ENCODE assay signal across 15 cellular contexts in genomic region chr16:24288516-24288915, GRCh38. TPM values are rescaled to one million over a fixed set of nuclear protein-coding genes. Genes with fewer than 3 reads are reported as not detected.
DNase-seq lines count a peak whose midpoint lies in the region; ATAC-seq and TF ChIP-seq lines count a peak whose summit lies in the region.
"Had no signal": no experiment of that assay in that cellular context is flagged by ENCODE, and none has a peak within 500 bp of the region (broad histone marks: within the 10 kb centered on the region; RNA-seq: fewer than 3 reads in every experiment).

No MANE protein-coding gene starts in this region.

- no peaks in the 10 kb centered on the region for H3K4me1 Mint-ChIP-seq in effector memory CD8-positive, alpha-beta T cell (ENCODE audit: low read depth in 2 of 2)
- H3K4me1 Mint-ChIP-seq: CD14-positive monocyte had no signal

- no peak for ATAC-seq in effector memory CD8-positive, alpha-beta T cell (replicated peaks)
- ATAC-seq: A549; CD8-positive, alpha-beta T cell had no signal

- H3K4me3 ChIP-seq in dorsolateral prefrontal cortex: no peak overlapping the region
- H3K4me3 ChIP-seq: A549 had no signal

- DNase-seq in RPMI8226 (peak; percentile 10), dorsolateral prefrontal cortex (peak in 6 of 10 donors; percentile 33 to 73 (median 57)), posterior cingulate gyrus (peak in 7 of 10 donors; percentile 28 to 89 (median 51)), SHP77 (lab: John Stamatoyannopoulos, UW) (no peak), NK-92 (lab: John Stamatoyannopoulos, UW; ENCODE audit: unreplicated experiment) (no peak)
- no peak for DNase-seq in effector memory CD8-positive, alpha-beta T cell
- DNase-seq: CD8-positive, alpha-beta T cell; COR-L47; DMS153; DMS79 treated with DMSO at 0.1 percent for 48 hours; EL; GOT3; HCEC 1CT had no signal

- H3K27ac ChIP-seq in dorsolateral prefrontal cortex: peak overlapping the region in 27 of 59 donors; percentile 5 to 73 (median 53)
- H3K27ac ChIP-seq: A549 had no signal

- TF ChIP-seq CTCF in dorsolateral prefrontal cortex (IDR thresholded peaks at IDR 0.05 in 54 of 56, conservative IDR thresholded peaks at IDR 0.05 in 2 of 56; ENCODE audit: low read depth in 1 of 56, partially characterized antibody in 56 of 56): no peak

- H3K27me3 ChIP-seq in dorsolateral prefrontal cortex: peaks cover 0 to 18% (median 0%) of the 10 kb centered on the region in 45 donors

- no peaks in the 10 kb centered on the region for H3K36me3 Mint-ChIP-seq in effector memory CD8-positive, alpha-beta T cell (ENCODE audit: insufficient read depth)
- H3K36me3 Mint-ChIP-seq: CD14-positive monocyte; CD8-positive, alpha-beta T cell had no signal

- H3K4me3 Mint-ChIP-seq in effector memory CD8-positive, alpha-beta T cell: no peak overlapping the region
- H3K4me3 Mint-ChIP-seq: CD14-positive monocyte; CD8-positive, alpha-beta T cell had no signal

- peaks cover 49 to 56% of the 10 kb centered on the region in 2 donors for H3K27me3 Mint-ChIP-seq in effector memory CD8-positive, alpha-beta T cell

- no peak overlapping the region for H3K27ac Mint-ChIP-seq in effector memory CD8-positive, alpha-beta T cell
- H3K27ac Mint-ChIP-seq: CD14-positive monocyte; CD8-positive, alpha-beta T cell had no signal

- no peaks in the 10 kb centered on the region for H3K9me3 Mint-ChIP-seq in effector memory CD8-positive, alpha-beta T cell
- H3K9me3 Mint-ChIP-seq: CD8-positive, alpha-beta T cell had no signal

- intact Hi-C loops in dorsolateral prefrontal cortex (cut with DNase I): no loop called here
- intact Hi-C loops in posterior cingulate gyrus (cut with DNase I): no loop called here

RNA-seq across cellular contexts. Expression of gene CACNG3, which starts 32.4 kb away (rescaled TPM):
- 10 to 100 TPM; 10.4 to 64.0 (median 37.3) TPM for total RNA-seq in dorsolateral prefrontal cortex
- total RNA-seq: CD8-positive, alpha-beta T cell had no signal

Comparison
In these comparisons a context has a peak if more than half of its experiments do, and no peak if none do; other contexts are left out.
1. DNase-seq: peak in RPMI8226 (single experiment), dorsolateral prefrontal cortex (6 of 10) and posterior cingulate gyrus (7 of 10); none in effector memory CD8-positive, alpha-beta T cell (0 of 3), SHP77 (0 of 2) and NK-92 (single experiment).